Comparison of ENCODE assay signal across 17 cellular contexts in genomic region chr11:94674005-94674491, GRCh38.
DNase-seq lines count a peak whose midpoint lies in the region; ATAC-seq, FAIRE-seq and TF ChIP-seq lines count a peak whose summit lies in the region.
"Had no signal": no experiment of that assay in that cellular context is flagged by ENCODE, and none has a peak within 500 bp of the region (broad histone marks: within the 10 kb centered on the region; RNA-seq: fewer than 3 reads in every experiment).

No MANE protein-coding gene starts in this region.

- TF ChIP-seq CTCF in RWPE1 (conservative IDR thresholded peaks at IDR 0.05; ENCODE audit: low read depth) = no peak
- peak in 1 of 3 experiments; percentile 1 for TF ChIP-seq CTCF in keratinocyte (optimal IDR thresholded peaks at IDR 0.05 in 1 of 3, IDR thresholded peaks at IDR 0.05 in 1 of 3, conservative IDR thresholded peaks at IDR 0.05 in 1 of 3; ENCODE audit: extremely low read depth in 1 of 3, insufficient read depth in 2 of 3, low read length in 3 of 3)

- DNase-seq in DMS153 treated with DMSO at 0.1 percent for 48 hours (lab: John Stamatoyannopoulos, UW; ENCODE audit: unreplicated experiment) (peak; percentile 76), NCI-H1436 treated with DMSO at 0.1 percent for 48 hours (lab: John Stamatoyannopoulos, UW) (peak; percentile 85), RWPE1 (ENCODE audit: low spot score) (peak; percentile 59), keratinocyte (ENCODE audit: low read depth, low spot score) (peak; percentile 90), NCI-H1048 (lab: John Stamatoyannopoulos, UW) (no peak)
- DNase-seq: activated CD4-positive, alpha-beta T cell treated with anti-CD3 and anti-CD28 coated beads for 1 hour; activated CD8-positive, alpha-beta memory T cell treated with anti-CD3 and anti-CD28 coated beads, Interleukin-2, amount 10 ng/mL, durations not matched to agents 7 days and 5 days; activated effector memory CD4-positive, alpha-beta T cell treated with Interleukin-2 at 50 U/mL for 16 hours; amniotic stem cell; GDM1; H9; immature natural killer cell had no signal

- CTCF ChIA-PET in RWPE1 (lab: Yijun Ruan, JAX) = no interaction called here

- peak; percentile 99 for FAIRE-seq in keratinocyte (lab: Jason Lieb, UNC)
- FAIRE-seq: GM12892 had no signal

- H4K20me1 ChIP-seq in keratinocyte (ENCODE audit: control insufficient read depth, extremely low read depth, insufficient read depth, low read length) = no peaks in the 10 kb centered on the region

- H3K79me2 ChIP-seq in keratinocyte (ENCODE audit: control insufficient read depth, insufficient read depth, low read length) = no peaks in the 10 kb centered on the region

- peaks cover 3% of the 10 kb centered on the region for H3K9me1 ChIP-seq in keratinocyte (ENCODE audit: control insufficient read depth, extremely low read depth, insufficient read depth, low read length)

- peak overlapping the region; percentile 31 for H2AFZ ChIP-seq in keratinocyte (ENCODE audit: control insufficient read depth, low read length)

- H3K27ac ChIP-seq in RWPE1 (no peak overlapping the region), keratinocyte (ENCODE audit: control insufficient read depth, insufficient read depth, low read length) (peak overlapping the region; percentile 42)

- no peak overlapping the region for H3K9ac ChIP-seq in keratinocyte (ENCODE audit: control insufficient read depth, extremely low read depth, insufficient read depth, low read length)

- no peaks in the 10 kb centered on the region for H3K27me3 ChIP-seq in keratinocyte (ENCODE audit: control insufficient read depth, extremely low read depth, insufficient read depth, low read length)

- H3K4me3 ChIP-seq in keratinocyte (ENCODE audit: control insufficient read depth in 2 of 3, extremely low read depth in 1 of 3, insufficient read depth in 2 of 3, low read depth in 1 of 3, low read length in 3 of 3) = no peak overlapping the region

- peaks cover 60% of the 10 kb centered on the region for H3K4me1 ChIP-seq in keratinocyte (ENCODE audit: control insufficient read depth, extremely low read depth, insufficient read depth, low read length)

- POLR2A ChIA-PET in RWPE1 (lab: Yijun Ruan, JAX; ENCODE audit: low non-redundant PET) = no interaction called here

- H3K36me3 ChIP-seq in keratinocyte (ENCODE audit: control insufficient read depth in 2 of 2, extremely low read depth in 1 of 2, insufficient read depth in 2 of 2, low read length in 2 of 2) = no peaks in the 10 kb centered on the region

- H3K9me3 ChIP-seq in keratinocyte (ENCODE audit: control insufficient read depth, low read depth, low read length) = no peaks in the 10 kb centered on the region

- peak overlapping the region; percentile 37 for H3K4me2 ChIP-seq in keratinocyte (ENCODE audit: control insufficient read depth, extremely low read depth, insufficient read depth, low read depth, low read length)

- ATAC-seq in HG03469 (IDR thresholded peaks at IDR 0.05; ENCODE audit: unreplicated experiment) = no peak
- ATAC-seq in HG03457 (IDR thresholded peaks at IDR 0.05; ENCODE audit: unreplicated experiment) = no peak
- ATAC-seq in HG03439 (IDR thresholded peaks at IDR 0.05; ENCODE audit: unreplicated experiment) = no peak
- ATAC-seq: activated CD8-positive, alpha-beta memory T cell treated with anti-CD3 and anti-CD28 coated beads, Interleukin-2, amount 10 ng/mL, durations not matched to agents 7 days and 5 days; natural killer cell treated with Interleukin-12 subunit alpha and Interleukin-12 subunit beta and Interleukin-15 and Interleukin-18, amount 100 ng/mL, for 72 hours had no signal

- dilution Hi-C loops in keratinocyte (cut with MboI; ENCODE audit: extremely low pct_ligation_motif_present, low sequenced_read_pairs) = no loop called here
